In the genomic region with DNA sequence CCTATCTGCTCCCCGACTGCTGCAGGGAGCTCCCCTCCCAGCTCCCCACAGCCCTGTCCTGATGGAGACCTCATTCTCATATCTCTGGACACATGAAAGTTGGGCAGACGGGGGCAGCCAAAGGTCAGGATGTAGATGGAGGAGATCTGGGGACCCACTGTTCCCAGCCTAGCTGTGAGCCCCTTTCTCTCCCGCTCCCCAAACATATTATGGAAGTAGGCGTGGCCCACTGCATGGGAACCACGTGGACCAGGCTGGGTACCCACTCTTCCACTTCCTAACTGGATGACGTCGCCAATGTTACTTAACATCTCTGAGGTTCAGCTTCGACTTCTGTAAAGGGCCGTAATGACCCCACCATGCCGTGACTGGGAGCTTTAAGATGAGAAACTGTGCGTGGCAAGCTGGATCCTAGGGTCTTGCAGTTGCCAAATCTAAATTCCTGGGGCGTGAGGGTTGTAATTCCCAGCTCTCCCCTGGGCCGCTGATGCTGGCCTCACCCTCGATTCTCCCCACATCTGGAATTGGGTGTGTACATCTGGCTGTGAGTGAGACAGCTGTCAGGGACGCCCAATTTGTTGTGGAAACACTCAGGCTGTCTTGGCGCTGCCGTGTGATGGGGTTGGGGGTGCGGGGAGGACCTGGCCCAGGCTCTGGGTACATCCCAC, we compare ENCODE assay signal across 8 cellular contexts. TPM values are rescaled to one million over a fixed set of nuclear protein-coding genes. Genes with fewer than 3 reads are reported as not detected.
A peak's percentile ranks its signal among the peaks of the same experiment; 100 is the strongest.
DNase-seq lines count a peak whose midpoint lies in the region; ATAC-seq, FAIRE-seq and TF ChIP-seq lines count a peak whose summit lies in the region.

No MANE protein-coding gene starts in this region.

- no peak overlapping the region for H3K56ac ChIP-seq in H1 (replicated peaks; ENCODE audit: insufficient read length, low read depth, low read length)

- H3K4me3 ChIP-seq in H1 (ENCODE audit: extremely low read depth in 1 of 4, insufficient read depth in 2 of 4, low read depth in 3 of 4, low read length in 4 of 4), result peak overlapping the region in 3 of 4 experiments; percentile 66 to 84 (median 69); a peak in 5 of 8 replicates
- H3K4me3 ChIP-seq in BE2C (ENCODE audit: low read depth, low read length), result no peak overlapping the region; the same call in 1 of the 2 replicates

- TF ChIP-seq CTCF in C4-2B (conservative IDR thresholded peaks at IDR 0.05) (no peak), H1 (IDR thresholded peaks at IDR 0.05; ENCODE audit: control extremely low read depth in 1 of 3, insufficient read depth in 1 of 3, low read depth in 1 of 3, low read length in 3 of 3) (no peak), BE2C (IDR thresholded peaks at IDR 0.05; ENCODE audit: low read depth, low read length) (no peak)

- H2AFZ ChIP-seq in H1 (ENCODE audit: low read length), result no peak overlapping the region

- H2BK12ac ChIP-seq in H1 (ENCODE audit: low read depth, low read length), result peak overlapping the region; percentile 86; the same call in 1 of the 2 replicates

- H3K27me3 ChIP-seq in H1 (replicated peaks in 1 of 4; ENCODE audit: control insufficient read depth in 3 of 4, extremely low read depth in 1 of 4, insufficient read depth in 3 of 4, low read length in 3 of 4), result peaks cover 0 to 15% (median 9%) of the 10 kb centered on the region in 4 experiments; a peak in 5 of 7 replicates
- no peaks in the 10 kb centered on the region for H3K27me3 ChIP-seq in BE2C

- peaks cover 7% of the 10 kb centered on the region; the same call in 1 of the 2 replicates for H3K23me2 ChIP-seq in H1 (ENCODE audit: low read depth, low read length)

- no peak overlapping the region for H4K5ac ChIP-seq in H1 (ENCODE audit: insufficient read length, low read depth, low read length)

- H3K79me1 ChIP-seq in H1 (ENCODE audit: low read depth, low read length), result peaks cover 7% of the 10 kb centered on the region; the same call in 1 of the 2 replicates

- H2BK20ac ChIP-seq in H1 (ENCODE audit: low read length), result peak overlapping the region; percentile 97; the same call in 1 of the 2 replicates

- H3K9me3 Mint-ChIP-seq in natural killer cell treated with Interleukin-12 subunit alpha and Interleukin-12 subunit beta and Interleukin-15 and Interleukin-18, amount 100 ng/mL, for 72 hours, result no peaks in the 10 kb centered on the region

- peaks cover 0 to 13% (median 10%) of the 10 kb centered on the region in 4 experiments; a peak in 6 of 7 replicates for H3K4me1 ChIP-seq in H1 (replicated peaks in 1 of 4; ENCODE audit: control insufficient read depth in 3 of 4, insufficient read depth in 4 of 4, low read length in 3 of 4)
- no peaks in the 10 kb centered on the region for H3K4me1 ChIP-seq in BE2C

- H3K9ac ChIP-seq in H1 (replicated peaks in 1 of 4; ENCODE audit: extremely low read depth in 1 of 4, low read depth in 3 of 4, low read length in 3 of 4), result no peak overlapping the region

- H3K36me3 Mint-ChIP-seq in natural killer cell treated with Interleukin-12 subunit alpha and Interleukin-12 subunit beta and Interleukin-15 and Interleukin-18, amount 100 ng/mL, for 72 hours, result no peaks in the 10 kb centered on the region

- POLR2A ChIA-PET in H1 (lab: Charles Lee; ENCODE audit: partially characterized antibody), result interaction anchor here (0.6 to 14.1 kb wide), 17 partner anchors 13 to 199 kb away, joined by 3 to 208 read pairs (median 4); partner anchors contain the start of genes CAPN1, DPF2, POLA2 and TIGD3

- H4K8ac ChIP-seq in H1 (ENCODE audit: extremely low read depth, insufficient read depth, low read length), result no peak overlapping the region

- ATAC-seq in natural killer cell treated with Interleukin-12 subunit alpha and Interleukin-12 subunit beta and Interleukin-15 and Interleukin-18, amount 100 ng/mL, for 72 hours, result no peak
- no peak for ATAC-seq in HG02642 (IDR thresholded peaks at IDR 0.05; ENCODE audit: poor library complexity, unreplicated experiment)

- TF ChIP-seq RAD21 in H1 (IDR thresholded peaks at IDR 0.05 in 1 of 2, conservative IDR thresholded peaks at IDR 0.05 in 1 of 2; ENCODE audit: low read depth in 2 of 2, low read length in 2 of 2), result no peak

- H3K9me3 ChIP-seq in H1 (ENCODE audit: insufficient read depth in 2 of 2, low read depth in 1 of 2, low read length in 1 of 2), result no peaks in the 10 kb centered on the region
- no peaks in the 10 kb centered on the region for H3K9me3 ChIP-seq in BE2C

- peak overlapping the region; percentile 78 to 79 for H3K4me2 ChIP-seq in H1 (ENCODE audit: insufficient read depth in 1 of 2, low read depth in 2 of 2, low read length in 2 of 2)

- peak overlapping the region; percentile 2 for H2BK120ac ChIP-seq in H1 (replicated peaks; ENCODE audit: low read depth, low read length)

- H3K4me3 Mint-ChIP-seq in natural killer cell treated with Interleukin-12 subunit alpha and Interleukin-12 subunit beta and Interleukin-15 and Interleukin-18, amount 100 ng/mL, for 72 hours, result peak overlapping the region; percentile 65

- H3K27ac ChIP-seq in C4-2B, result peak overlapping the region; percentile 93
- H3K27ac ChIP-seq in H1 (ENCODE audit: low read depth, low read length), result no peak overlapping the region

- H3K23ac ChIP-seq in H1 (ENCODE audit: insufficient read length), result no peak overlapping the region

- H2BK5ac ChIP-seq in H1 (ENCODE audit: low read depth, low read length), result peak overlapping the region; percentile 85; the same call in 1 of the 2 replicates

- H3K4ac ChIP-seq in H1 (replicated peaks; ENCODE audit: insufficient read length, low read depth, low read length), result no peak overlapping the region

- peaks cover 0 to 9% of the 10 kb centered on the region in 2 donors for H3K27me3 Mint-ChIP-seq in natural killer cell treated with Interleukin-12 subunit alpha and Interleukin-12 subunit beta and Interleukin-15 and Interleukin-18, amount 100 ng/mL, for 72 hours

- DNase-seq in NCI-H69 (lab: John Stamatoyannopoulos, UW), result peak; percentile 70
- DNase-seq in H1 (ENCODE audit: low read depth in 1 of 2, low spot score in 2 of 2), result no peak
- no peak for DNase-seq in natural killer cell treated with Interleukin-12 subunit alpha and Interleukin-12 subunit beta and Interleukin-15 and Interleukin-18, amount 100 ng/mL, for 72 hours (ENCODE audit: low spot score)
- no peak for DNase-seq in BE2C
- DNase-seq in NCI-H82 (lab: John Stamatoyannopoulos, UW), result no peak
- DNase-seq in HPDE6-E6E7 (ENCODE audit: extremely low spot score), result no peak

- TF ChIP-seq POLR2A in H1 (IDR thresholded peaks at IDR 0.05; ENCODE audit: control extremely low read depth in 1 of 2, low read depth in 2 of 2, low read length in 2 of 2), result no peak; a peak in 1 of 3 replicates

- H3K36me3 ChIP-seq in H1 (ENCODE audit: control insufficient read depth in 2 of 4, insufficient read depth in 4 of 4, low read length in 3 of 4) (peaks cover 0 to 8% (median 1%) of the 10 kb centered on the region in 4 experiments; a peak in 5 of 8 replicates), BE2C (no peaks in the 10 kb centered on the region; the same call in 1 of the 2 replicates)

- peaks cover 4 to 12% of the 10 kb centered on the region in 2 experiments for H4K20me1 ChIP-seq in H1 (replicated peaks in 1 of 2; ENCODE audit: control insufficient read depth in 1 of 2, insufficient read depth in 2 of 2, low read length in 2 of 2)

- WGBS in H1 (ENCODE audit: extremely low coverage in 1 of 2, insufficient coverage in 1 of 2, insufficient read length in 1 of 2, insufficient replicate concordance in 2 of 2, low coverage in 1 of 2, low lambda C conversion rate in 2 of 2, missing lambda C conversion rate in 1 of 2), 2 experiments, result 56% methylated on average over 18 of the region's 18 CpGs; no CpG with 5 or more reads in 1 of the 2 experiments

- CTCF ChIA-PET in H1 (lab: Charles Lee; ENCODE audit: partially characterized antibody), result interaction anchor here (0.6 to 52.8 kb wide), 29 partner anchors 9 to 324 kb away, joined by 3 to 1179 read pairs (median 4); partner anchors contain the start of gene DPF2

- H3K79me2 ChIP-seq in H1 (ENCODE audit: control insufficient read depth in 1 of 2, insufficient read depth in 2 of 2, low read length in 2 of 2), result peaks cover 0 to 16% of the 10 kb centered on the region in 2 experiments; a peak in 2 of 4 replicates

- H2AK5ac ChIP-seq in H1 (ENCODE audit: low read depth, low read length), result 0 out of 2 replicates have a peak overlapping the region, but pooled peaks have one; percentile 2

- no peak for FAIRE-seq in H1 (lab: Jason Lieb, UNC)

- peak overlapping the region; percentile 51 for H3K18ac ChIP-seq in H1 (ENCODE audit: extremely low read depth, low read length)

- peak overlapping the region; percentile 18 for H4K91ac ChIP-seq in H1 (replicated peaks; ENCODE audit: insufficient read length, low read length)

- no peak for TF ChIP-seq EP300 in H1 (IDR thresholded peaks at IDR 0.05; ENCODE audit: borderline replicate concordance in 1 of 2, low read depth in 2 of 2, low read length in 2 of 2)

- H2BK15ac ChIP-seq in H1 (ENCODE audit: low read length), result peak overlapping the region; percentile 72; the same call in 1 of the 2 replicates

- H3K14ac ChIP-seq in H1 (ENCODE audit: insufficient read length), result no peak overlapping the region

- H3K27ac Mint-ChIP-seq in natural killer cell treated with Interleukin-12 subunit alpha and Interleukin-12 subunit beta and Interleukin-15 and Interleukin-18, amount 100 ng/mL, for 72 hours, result no peak overlapping the region

- H3K4me1 Mint-ChIP-seq in natural killer cell treated with Interleukin-12 subunit alpha and Interleukin-12 subunit beta and Interleukin-15 and Interleukin-18, amount 100 ng/mL, for 72 hours (ENCODE audit: low read depth in 2 of 2), result peaks cover 6% of the 10 kb centered on the region in 2 donors

RNA-seq across cellular contexts. Expression of gene CDC42EP2, which starts 1.8 kb away (rescaled TPM):
- total RNA-seq in H1 (2021; fragmentation: NEBNext Ultra II Directional; extraction: Animal tissue kit (Norgen Biotek cat#: 25700)), result 11.7 and 11.8 TPM in 2 replicates
- 13.3 and 19.4 TPM in 2 replicates for polyA plus RNA-seq in H1 (2011; rRNA removed)
- 4.6 TPM for polyA plus RNA-seq in H1 (2011; cell fraction: cytosol; rRNA removed)
- 14.3 TPM for polyA plus RNA-seq in H1 (2011; cell fraction: nucleus; rRNA removed)
- 10.0 to 13.0 TPM (median 12.5 TPM) in 4 replicates for polyA plus RNA-seq in H1 (2012, experiment 1 of 2)
- 11.2 TPM for polyA plus RNA-seq in H1 (2012, experiment 2 of 2)
- 11.6 TPM for polyA plus RNA-seq in H1 (2013, experiment 1 of 2)
- polyA plus RNA-seq in H1 (2013, experiment 2 of 2), result 13.0 TPM
- polyA minus RNA-seq in H1 (2011; rRNA and poly(A)+ RNA removed), result 5.2 and 18.4 TPM in 2 replicates
- 5.3 TPM for polyA minus RNA-seq in H1 (2011; cell fraction: cytosol; rRNA and poly(A)+ RNA removed)
- 21.8 TPM for polyA minus RNA-seq in H1 (2011; cell fraction: nucleus; rRNA and poly(A)+ RNA removed)
- total RNA-seq in natural killer cell treated with Interleukin-12 subunit alpha and Interleukin-12 subunit beta and Interleukin-15 and Interleukin-18, amount 100 ng/mL, for 72 hours, result 1 to 10 TPM in 1 of 2 donors, not detected in 1; 1.7 TPM
- polyA plus RNA-seq in BE2C (2012; ENCODE audit: insufficient read depth, insufficient read length, low read depth), result 14.6 TPM

RNA-seq across cellular contexts. Expression of gene DPF2, which starts 17.2 kb away (rescaled TPM):
- total RNA-seq in H1 (2021; fragmentation: NEBNext Ultra II Directional; extraction: Animal tissue kit (Norgen Biotek cat#: 25700)), result 67.2 and 79.2 TPM in 2 replicates
- polyA plus RNA-seq in H1 (2011; rRNA removed), result 53.6 and 88.1 TPM in 2 replicates
- polyA plus RNA-seq in H1 (2011; cell fraction: cytosol; rRNA removed), result 54.2 TPM
- polyA plus RNA-seq in H1 (2011; cell fraction: nucleus; rRNA removed), result 92.9 TPM
- 54.9 to 59.5 TPM (median 58.3 TPM) in 4 replicates for polyA plus RNA-seq in H1 (2012, experiment 1 of 2)
- polyA plus RNA-seq in H1 (2012, experiment 2 of 2), result 59.4 TPM
- polyA plus RNA-seq in H1 (2013, experiment 1 of 2), result 59.5 TPM
- 55.5 TPM for polyA plus RNA-seq in H1 (2013, experiment 2 of 2)
- 39.9 and 69.2 TPM in 2 replicates for polyA minus RNA-seq in H1 (2011; rRNA and poly(A)+ RNA removed)
- polyA minus RNA-seq in H1 (2011; cell fraction: cytosol; rRNA and poly(A)+ RNA removed), result 31.1 TPM
- polyA minus RNA-seq in H1 (2011; cell fraction: nucleus; rRNA and poly(A)+ RNA removed), result 38.0 TPM
- 10 to 100 TPM; 61.8 to 82.5 TPM for total RNA-seq in natural killer cell treated with Interleukin-12 subunit alpha and Interleukin-12 subunit beta and Interleukin-15 and Interleukin-18, amount 100 ng/mL, for 72 hours
- polyA plus RNA-seq in BE2C (2012; ENCODE audit: insufficient read depth, insufficient read length, low read depth), result 59.0 TPM

RNA-seq across cellular contexts. Expression of gene TIGD3, which starts 38.1 kb away (rescaled TPM):
- 0.88 and 1.3 TPM in 2 replicates for total RNA-seq in H1 (2021; fragmentation: NEBNext Ultra II Directional; extraction: Animal tissue kit (Norgen Biotek cat#: 25700))
- 1.1 TPM in 2 replicates for polyA plus RNA-seq in H1 (2011; rRNA removed)
- 1.3 TPM for polyA plus RNA-seq in H1 (2011; cell fraction: cytosol; rRNA removed)
- polyA plus RNA-seq in H1 (2011; cell fraction: nucleus; rRNA removed), result 1.4 TPM
- 0.97 to 1.5 TPM (median 1.1 TPM) in 4 replicates for polyA plus RNA-seq in H1 (2012, experiment 1 of 2)
- polyA plus RNA-seq in H1 (2012, experiment 2 of 2), result 1.4 TPM
- 1.1 TPM for polyA plus RNA-seq in H1 (2013, experiment 1 of 2)
- polyA plus RNA-seq in H1 (2013, experiment 2 of 2), result 1.2 TPM
- polyA minus RNA-seq in H1 (2011; rRNA and poly(A)+ RNA removed), result 0.61 and 0.88 TPM in 2 replicates
- polyA minus RNA-seq in H1 (2011; cell fraction: cytosol; rRNA and poly(A)+ RNA removed), result 1.2 TPM
- 2.3 TPM for polyA minus RNA-seq in H1 (2011; cell fraction: nucleus; rRNA and poly(A)+ RNA removed)
- total RNA-seq in natural killer cell treated with Interleukin-12 subunit alpha and Interleukin-12 subunit beta and Interleukin-15 and Interleukin-18, amount 100 ng/mL, for 72 hours, result 1 to 10 TPM in 1 of 2 donors, under 1 TPM in 1; 0.59 to 1.3 TPM
- polyA plus RNA-seq in BE2C (2012; ENCODE audit: insufficient read depth, insufficient read length, low read depth), result 0.43 TPM

RNA-seq across cellular contexts. Expression of gene POLA2, which starts 54.7 kb away (rescaled TPM):
- total RNA-seq in H1 (2021; fragmentation: NEBNext Ultra II Directional; extraction: Animal tissue kit (Norgen Biotek cat#: 25700)), result 31.2 and 34.6 TPM in 2 replicates
- polyA plus RNA-seq in H1 (2011; rRNA removed), result 48.1 and 55.9 TPM in 2 replicates
- polyA plus RNA-seq in H1 (2011; cell fraction: cytosol; rRNA removed), result 49.0 TPM
- 52.8 TPM for polyA plus RNA-seq in H1 (2011; cell fraction: nucleus; rRNA removed)
- polyA plus RNA-seq in H1 (2012, experiment 1 of 2), result 28.2 to 35.6 TPM (median 32.2 TPM) in 4 replicates
- 17.1 TPM for polyA plus RNA-seq in H1 (2012, experiment 2 of 2)
- 13.1 TPM for polyA plus RNA-seq in H1 (2013, experiment 1 of 2)
- polyA plus RNA-seq in H1 (2013, experiment 2 of 2), result 10.8 TPM
- polyA minus RNA-seq in H1 (2011; rRNA and poly(A)+ RNA removed), result 95.6 and 117 TPM in 2 replicates
- polyA minus RNA-seq in H1 (2011; cell fraction: cytosol; rRNA and poly(A)+ RNA removed), result 36.3 TPM
- 67.8 TPM for polyA minus RNA-seq in H1 (2011; cell fraction: nucleus; rRNA and poly(A)+ RNA removed)
- total RNA-seq in natural killer cell treated with Interleukin-12 subunit alpha and Interleukin-12 subunit beta and Interleukin-15 and Interleukin-18, amount 100 ng/mL, for 72 hours, result 10 to 100 TPM; 56.8 to 80.9 TPM
- polyA plus RNA-seq in BE2C (2012; ENCODE audit: insufficient read depth, insufficient read length, low read depth), result 2.9 TPM
